Comparison of ENCODE assay signal across 15 cellular contexts in the genomic region with DNA sequence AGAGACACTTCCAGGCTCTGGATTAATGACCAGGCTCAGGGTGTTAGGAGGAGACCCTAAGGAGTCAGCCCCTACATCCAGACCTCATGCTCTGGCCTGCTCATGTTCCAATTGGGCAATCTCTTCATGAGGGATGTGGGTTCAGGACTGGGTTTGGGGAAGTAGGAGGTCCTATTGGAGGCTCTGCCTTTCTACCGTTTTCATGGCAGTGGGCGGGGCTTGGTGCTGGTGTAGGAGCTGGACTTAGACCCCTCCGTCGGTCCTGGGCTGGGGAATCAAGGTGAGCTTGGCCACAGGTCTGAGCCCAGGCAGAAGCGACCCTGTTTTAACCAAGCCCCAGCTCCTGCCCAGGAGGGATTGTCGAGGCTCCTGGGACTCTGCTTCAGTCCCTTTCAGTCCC.
"Had no signal": no experiment of that assay in that cellular context is flagged by ENCODE, and none has a peak within 500 bp of the region (broad histone marks: within the 10 kb centered on the region; RNA-seq: fewer than 3 reads in every experiment).

No MANE protein-coding gene starts in this region.

- FAIRE-seq: pancreas had no signal

- ATAC-seq: heart left ventricle; pancreas; stimulated activated memory B cell treated with anti-CD40 and anti-IgM and Interleukin-4, amounts not matched to agents 10 μg/mL and 1 μg/mL and 100 μg/mL, for 72 hours had no signal

- H3K36me3 ChIP-seq: breast epithelium, pancreas, sigmoid colon had no signal

- H3K9me3 ChIP-seq: heart left ventricle, pancreas, sigmoid colon had no signal

- H3K27me3 ChIP-seq: breast epithelium, heart left ventricle, pancreas, sigmoid colon had no signal

- H3K4me3 ChIP-seq: breast epithelium, heart left ventricle, pancreas, sigmoid colon had no signal

- H3K27ac ChIP-seq: epithelial cell of prostate, pancreas, sigmoid colon had no signal

- H3K4me1 ChIP-seq: breast epithelium, sigmoid colon had no signal

- DNase-seq: activated CD4-positive, alpha-beta T cell treated with anti-CD3 and anti-CD28 coated beads, Interleukin-2, amount 10 ng/mL, durations not matched to agents 7 days and 5 days; activated naive CD8-positive, alpha-beta T cell treated with anti-CD3 and anti-CD28 coated beads for 36 hours; amygdala; cerebellar nuclear complex; dermis blood vessel endothelial cell; foreskin melanocyte; heart left ventricle; midbrain; naive B cell; pancreas; sigmoid colon; trophoblast cell had no signal
